19 cellular contexts compared by ENCODE assay signal in the genomic region with DNA sequence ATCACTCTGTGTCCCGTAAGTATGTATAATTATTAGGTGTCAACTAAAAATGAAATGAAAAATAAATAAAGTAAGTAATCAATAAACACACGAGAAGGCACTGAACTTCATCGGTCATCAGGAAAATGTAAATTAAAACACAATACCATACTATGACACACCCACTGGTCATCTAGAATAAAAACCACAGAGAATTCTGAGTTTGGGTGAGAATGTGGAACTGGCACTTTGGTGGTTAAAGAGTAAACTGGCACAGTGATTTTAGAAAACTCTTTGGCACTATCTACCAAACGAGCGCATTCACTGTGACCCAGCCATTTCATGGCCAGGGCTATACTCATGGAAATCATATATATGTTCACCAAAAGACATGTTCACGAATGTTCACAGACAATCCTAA.
"Had no signal": no experiment of that assay in that cellular context is flagged by ENCODE, and none has a peak within 500 bp of the region (broad histone marks: within the 10 kb centered on the region; RNA-seq: fewer than 3 reads in every experiment).

No MANE protein-coding gene starts in this region.

- H3K4me1 ChIP-seq: heart right ventricle, left lung, lower lobe of right lung, stomach, transverse colon had no signal

- H3K36me3 ChIP-seq: heart right ventricle, left lung, lower lobe of right lung, neural progenitor cell, ovary, stomach, thoracic aorta, transverse colon had no signal

- ATAC-seq: esophagus mucosa, heart right ventricle, left lung, lower lobe of right lung, natural killer cell, right cardiac atrium had no signal

- H3K4me3 ChIP-seq: heart right ventricle, left lung, lower lobe of right lung, neural progenitor cell, ovary, stomach, thoracic aorta, transverse colon had no signal

- DNase-seq: effector memory CD4-positive, alpha-beta T cell; heart right ventricle; hypothalamus; islet precursor cell; left lung; lower lobe of right lung; natural killer cell; nucleus accumbens; ovary; right cardiac atrium; small intestine; stimulated activated CD4-positive, alpha-beta T cell treated with anti-CD3 and anti-CD28 coated beads, Interleukin-12 subunit alpha, Interleukin-12 subunit beta, amount 100 ng/mL, for 4 hours; stimulated activated naive CD4-positive, alpha-beta T cell; stomach; substantia nigra; transverse colon had no signal

- H3K9ac ChIP-seq: neural progenitor cell had no signal

- H3K9me3 ChIP-seq: heart right ventricle, left lung, lower lobe of right lung, ovary, stomach, thoracic aorta, transverse colon had no signal

- H3K27me3 ChIP-seq: left lung, neural progenitor cell, ovary, stomach, transverse colon had no signal

- H3K4me2 ChIP-seq: neural progenitor cell had no signal

- H2AFZ ChIP-seq: neural progenitor cell had no signal

- H3K27ac ChIP-seq: heart right ventricle, left lung, lower lobe of right lung, neural progenitor cell, ovary, stomach, thoracic aorta, transverse colon had no signal
